In the genomic region with DNA sequence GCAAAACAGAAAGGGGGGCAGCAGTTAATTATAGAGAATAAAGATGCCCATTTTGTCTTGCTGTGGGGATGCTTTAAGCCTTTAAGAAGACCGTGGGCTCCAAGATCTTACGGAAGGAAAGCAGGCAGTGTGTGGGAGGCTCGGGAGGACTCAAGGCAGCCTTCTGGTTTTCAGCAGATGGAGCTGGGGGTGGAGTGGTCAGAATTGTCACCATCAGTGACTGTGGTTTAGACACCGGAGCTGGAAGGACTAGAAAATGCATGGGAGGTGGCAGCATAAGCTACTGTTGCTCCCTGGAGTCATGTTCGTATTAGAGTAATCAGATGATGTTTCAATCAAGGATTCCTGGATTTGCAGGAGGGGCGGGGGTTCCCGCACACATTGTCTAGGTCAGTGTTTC, we compare ENCODE assay signal across 22 cellular contexts.
"Had no signal": no experiment of that assay in that cellular context is flagged by ENCODE, and none has a peak within 500 bp of the region (broad histone marks: within the 10 kb centered on the region; RNA-seq: fewer than 3 reads in every experiment).

No MANE protein-coding gene starts in this region.

- ATAC-seq: gastrocnemius medialis; left cardiac atrium; lower lobe of right lung; right cardiac atrium; stimulated activated effector memory CD8-positive, alpha-beta T cell treated with anti-CD3 and anti-CD28 coated beads, Interleukin-12 subunit alpha, Interleukin-12 subunit beta, amount 100 ng/mL, for 72 hours; upper lobe of right lung had no signal

- H3K4me3 ChIP-seq: coronary artery, esophagus muscularis mucosa, gastrocnemius medialis, left ventricle myocardium inferior, lower lobe of right lung, smooth muscle cell, testis, tibial nerve, upper lobe of right lung, vagina had no signal

- DNase-seq: cerebellar nuclear complex; effector memory CD4-positive, alpha-beta T cell; gastrocnemius medialis; left cardiac atrium; left ventricle myocardium inferior; lower lobe of right lung; naive B cell; right cardiac atrium; stimulated activated CD4-positive, alpha-beta T cell treated with anti-CD3 and anti-CD28 coated beads, Interleukin-2, amount 100 ng/mL, for 48 hours; stimulated activated CD8-positive, alpha-beta memory T cell treated with anti-CD3 and anti-CD28 coated beads, Interleukin-4, amount 100 ng/mL, for 48 hours; testis; upper lobe of right lung had no signal

- FAIRE-seq: endometrium, keratinocyte had no signal

- H3K27ac ChIP-seq: coronary artery, epithelial cell of prostate, esophagus muscularis mucosa, gastrocnemius medialis, left ventricle myocardium inferior, lower lobe of right lung, parathyroid adenoma, testis, tibial nerve, upper lobe of right lung, vagina had no signal
